ENCODE assay signal across 8 cellular contexts in genomic region chr1:145996433-145997155, GRCh38. TPM values are rescaled to one million over a fixed set of nuclear protein-coding genes. Genes with fewer than 3 reads are reported as not detected.
A peak's percentile ranks its signal among the peaks of the same experiment; 100 is the strongest.
DNase-seq lines count a peak whose midpoint lies in the region; ATAC-seq and TF ChIP-seq lines count a peak whose summit lies in the region.

Gene TXNIP (minus strand): TSS chr1:145996579. CDS start chr1:145996266, 313 bp downstream.

- peak within 1 kb of the TSS; percentile 99 for H3K4me3 Mint-ChIP-seq in T-helper 17 cell

- TF ChIP-seq POLR2A in GM15510 (IDR thresholded peaks at IDR 0.05; ENCODE audit: borderline replicate concordance, extremely low read depth, insufficient read length) (peak; percentile 77), transverse colon (IDR thresholded peaks at IDR 0.05) (peak; percentile 100)

- peak within 1 kb of the TSS; percentile 97 for H3K27ac Mint-ChIP-seq in T-helper 17 cell

- H3K9me3 ChIP-seq in T-helper 17 cell (ENCODE audit: control insufficient read depth, low read length, poor library complexity, severe bottlenecking) (no peaks in the 10 kb centered on the region), heart right ventricle (no peaks in the 10 kb centered on the region), transverse colon (no peaks in the 10 kb centered on the region)

- in situ Hi-C loops in transverse colon (cut with MboI; ENCODE audit: low pct_ligation_motif_present in 1 of 4, low pct_unique_long_range_greater_than_20kb in 1 of 4, low sequenced_read_pairs in 3 of 4) = no loop called here

- H3K36me3 ChIP-seq in heart right ventricle (peaks cover 8 to 42% (median 35%) of the 10 kb centered on the region in 9 donors), transverse colon (peaks cover 7 to 40% (median 20%) of the 10 kb centered on the region in 4 donors)

- peak; percentile 99 to 100 for DNase-seq in NCI-H187 (lab: John Stamatoyannopoulos, UW)
- peak; percentile 70 to 83 (median 79) for DNase-seq in T-helper 17 cell
- DNase-seq in amniotic stem cell (lab: John Stamatoyannopoulos, UW) = peak; percentile 93
- peak; percentile 99 for DNase-seq in heart right ventricle
- DNase-seq in pons (ENCODE audit: low spot score) = peak; percentile 99
- DNase-seq in transverse colon = peak; percentile 99

- ATAC-seq in HG02885 (IDR thresholded peaks at IDR 0.05; ENCODE audit: poor library complexity, unreplicated experiment) (peak; percentile 95), T-helper 17 cell (peak; percentile 85), heart right ventricle (peak; percentile 90 to 95 (median 93))

- peaks cover 25% of the 10 kb centered on the region for H3K36me3 Mint-ChIP-seq in T-helper 17 cell (ENCODE audit: low read depth)

- H3K27ac ChIP-seq in heart right ventricle = peak within 1 kb of the TSS; percentile 89 to 99 (median 97)
- peak within 1 kb of the TSS; percentile 96 to 99 (median 98) for H3K27ac ChIP-seq in transverse colon

- H3K4me1 Mint-ChIP-seq in T-helper 17 cell = peaks cover 65% of the 10 kb centered on the region

- H3K27me3 ChIP-seq in heart right ventricle (no peaks in the 10 kb centered on the region), transverse colon (no peaks in the 10 kb centered on the region)

- TF ChIP-seq CTCF in heart right ventricle (IDR thresholded peaks at IDR 0.05) (no peak), transverse colon (IDR thresholded peaks at IDR 0.05) (no peak)

- H3K4me3 ChIP-seq in heart right ventricle (peak within 1 kb of the TSS; percentile 70 to 90 (median 76)), transverse colon (peak within 1 kb of the TSS; percentile 34 to 92 (median 74))

- H3K27me3 Mint-ChIP-seq in T-helper 17 cell = no peaks in the 10 kb centered on the region

- intact Hi-C loops in heart right ventricle (cut with DNase I) = loop anchor here in 4 of 10 donors (1.0 to 2.0 kb wide), 4 partner anchors 16 to 18 kb away; no protein-coding TSS in a partner anchor
- intact Hi-C loops in transverse colon (cut with DNase I; ENCODE audit: low total_unique reads) = no loop called here

- peak; percentile 74 for TF ChIP-seq EP300 in transverse colon (IDR thresholded peaks at IDR 0.05; ENCODE audit: low read depth)

- 0% methylated on average over 32 of the region's 32 CpGs for WGBS in heart right ventricle, 2 donors
- 0 to 1% methylated on average over 9 to 32 of the region's 32 CpGs for WGBS in transverse colon (ENCODE audit: low coverage in 1 of 2), 2 donors

- H3K4me1 ChIP-seq in heart right ventricle (peaks cover 12 to 66% (median 51%) of the 10 kb centered on the region in 9 donors), transverse colon (peaks cover 9 to 61% (median 54%) of the 10 kb centered on the region in 4 donors)

RNA-seq across cellular contexts. Expression of gene TXNIP, which starts in this region (rescaled TPM):
- total RNA-seq in T-helper 17 cell (100 to 1,000 TPM; 567 to 927 TPM), heart right ventricle (1,000 to 10,000 TPM in 2 of 10 donors, 100 to 1,000 TPM in 8; 544 to 1,142 (median 777) TPM), transverse colon (1,000 to 10,000 TPM in 2 of 4 donors, 100 to 1,000 TPM in 2; 296 to 2,602 (median 982) TPM)
- polyA plus RNA-seq in heart right ventricle = 100 to 1,000 TPM; 231 to 681 TPM

Comparison
In these comparisons a context has a peak if more than half of its experiments do, and no peak if none do; other contexts are left out.
1. Peak in every context shown above with its lines: DNase-seq, ATAC-seq, H3K4me3 ChIP-seq and H3K27ac ChIP-seq.